Comparison of ENCODE assay signal across 16 cellular contexts in the genomic region with DNA sequence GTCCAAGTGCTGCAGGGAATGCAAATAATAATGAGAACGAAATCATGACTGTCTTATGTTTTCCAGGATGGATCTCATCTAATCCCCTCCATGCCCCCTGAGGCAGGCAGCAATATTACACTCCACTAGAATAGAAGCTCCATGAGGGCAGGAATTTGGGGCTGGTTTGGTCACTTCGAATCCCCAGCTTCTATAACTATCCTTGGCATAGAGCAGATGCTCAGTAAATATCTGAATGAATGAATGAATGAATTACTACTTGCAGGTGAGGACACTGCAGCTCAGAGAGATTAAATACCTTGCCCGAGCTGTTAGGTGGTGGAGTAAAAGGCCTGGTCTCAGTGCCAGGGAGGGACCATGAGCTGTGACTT. TPM values are rescaled to one million over a fixed set of nuclear protein-coding genes. Genes with fewer than 3 reads are reported as not detected.
DNase-seq lines count a peak whose midpoint lies in the region; TF ChIP-seq lines count a peak whose summit lies in the region.
"Had no signal": no experiment of that assay in that cellular context is flagged by ENCODE, and none has a peak within 500 bp of the region (broad histone marks: within the 10 kb centered on the region; RNA-seq: fewer than 3 reads in every experiment).

No MANE protein-coding gene starts in this region.

- H3K4me3 Mint-ChIP-seq in activated naive CD4-positive, alpha-beta T cell treated with anti-CD3 and anti-CD28 coated beads, Interleukin-2, amount 50 U/mL, for 24 hours = peak overlapping the region; percentile 56
- no peak overlapping the region for H3K4me3 Mint-ChIP-seq in chondrocyte (ENCODE audit: unreplicated experiment)
- H3K4me3 Mint-ChIP-seq: activated B cell treated with CpG ODN at 0.5 μM for 24 hours; IgD-negative memory B cell; natural killer cell treated with Interleukin-12 subunit alpha and Interleukin-12 subunit beta and Interleukin-15 and Interleukin-18, amount 100 ng/mL, for 72 hours had no signal

- no peaks in the 10 kb centered on the region for H3K9me3 Mint-ChIP-seq in activated naive CD4-positive, alpha-beta T cell treated with anti-CD3 and anti-CD28 coated beads, Interleukin-2, amount 50 U/mL, for 24 hours
- no peaks in the 10 kb centered on the region for H3K9me3 Mint-ChIP-seq in chondrocyte (ENCODE audit: low read depth)
- H3K9me3 Mint-ChIP-seq: activated B cell treated with CpG ODN at 0.5 μM for 24 hours; IgD-negative memory B cell; natural killer cell treated with Interleukin-12 subunit alpha and Interleukin-12 subunit beta and Interleukin-15 and Interleukin-18, amount 100 ng/mL, for 72 hours had no signal

- no peaks in the 10 kb centered on the region for H3K9me3 ChIP-seq in KOPT-K1 (ENCODE audit: insufficient read depth, low read length, poor library complexity, severe bottlenecking)
- H3K9me3 ChIP-seq in subcutaneous abdominal adipose tissue (ENCODE audit: control insufficient read depth in 5 of 5, low read length in 5 of 5) = no peaks in the 10 kb centered on the region
- H3K9me3 ChIP-seq: SJCRH30, testis had no signal

- no peaks in the 10 kb centered on the region for H3K36me3 Mint-ChIP-seq in activated naive CD4-positive, alpha-beta T cell treated with anti-CD3 and anti-CD28 coated beads, Interleukin-2, amount 50 U/mL, for 24 hours
- peaks cover 2% of the 10 kb centered on the region for H3K36me3 Mint-ChIP-seq in chondrocyte (ENCODE audit: low read depth)
- H3K36me3 Mint-ChIP-seq: IgD-negative memory B cell; natural killer cell treated with Interleukin-12 subunit alpha and Interleukin-12 subunit beta and Interleukin-15 and Interleukin-18, amount 100 ng/mL, for 72 hours had no signal

- no peak overlapping the region for H3K9ac ChIP-seq in subcutaneous abdominal adipose tissue (ENCODE audit: low read length in 5 of 5)

- H3K27ac Mint-ChIP-seq in activated naive CD4-positive, alpha-beta T cell treated with anti-CD3 and anti-CD28 coated beads, Interleukin-2, amount 50 U/mL, for 24 hours = peak overlapping the region; percentile 86
- H3K27ac Mint-ChIP-seq in chondrocyte (ENCODE audit: unreplicated experiment) = peak overlapping the region; percentile 92
- H3K27ac Mint-ChIP-seq: activated B cell treated with CpG ODN at 0.5 μM for 24 hours; IgD-negative memory B cell; natural killer cell treated with Interleukin-12 subunit alpha and Interleukin-12 subunit beta and Interleukin-15 and Interleukin-18, amount 100 ng/mL, for 72 hours had no signal

- peaks cover 49% of the 10 kb centered on the region for H3K4me1 Mint-ChIP-seq in activated naive CD4-positive, alpha-beta T cell treated with anti-CD3 and anti-CD28 coated beads, Interleukin-2, amount 50 U/mL, for 24 hours
- peaks cover 61% of the 10 kb centered on the region for H3K4me1 Mint-ChIP-seq in chondrocyte (ENCODE audit: low read depth)
- H3K4me1 Mint-ChIP-seq: activated B cell treated with CpG ODN at 0.5 μM for 24 hours had no signal

- H3K4me1 ChIP-seq in subcutaneous abdominal adipose tissue (ENCODE audit: control insufficient read depth in 5 of 5, insufficient read depth in 5 of 5, low read length in 5 of 5) = peaks cover 0 to 15% (median 5%) of the 10 kb centered on the region in 5 donors

- no peak overlapping the region for H3K4me3 ChIP-seq in subcutaneous abdominal adipose tissue (ENCODE audit: low read depth in 1 of 5, low read length in 5 of 5)
- H3K4me3 ChIP-seq: PC-9, SJCRH30, testis had no signal

- no peak for TF ChIP-seq CTCF in chondrocyte (IDR thresholded peaks at IDR 0.05)

- DNase-seq in activated naive CD4-positive, alpha-beta T cell treated with Interleukin-2 at 50 U/mL for 16 hours = no peak
- DNase-seq in chondrocyte (ENCODE audit: low spot score) = no peak
- no peak for DNase-seq in NCI-H69 (lab: John Stamatoyannopoulos, UW)
- DNase-seq in DMS79 (lab: John Stamatoyannopoulos, UW) = no peak
- DNase-seq in islet precursor cell = no peak
- DNase-seq: activated B cell treated with CpG ODN at 0.5 μM for 24 hours, dermis blood vessel endothelial cell, DMS79 treated with DMSO at 0.1 percent for 48 hours, PC-9, SJCRH30, testis had no signal

- H3K27me3 Mint-ChIP-seq in activated naive CD4-positive, alpha-beta T cell treated with anti-CD3 and anti-CD28 coated beads, Interleukin-2, amount 50 U/mL, for 24 hours = no peaks in the 10 kb centered on the region
- no peaks in the 10 kb centered on the region for H3K27me3 Mint-ChIP-seq in chondrocyte (ENCODE audit: low read depth)
- H3K27me3 Mint-ChIP-seq: activated B cell treated with CpG ODN at 0.5 μM for 24 hours; IgD-negative memory B cell; natural killer cell treated with Interleukin-12 subunit alpha and Interleukin-12 subunit beta and Interleukin-15 and Interleukin-18, amount 100 ng/mL, for 72 hours had no signal

- H3K27me3 ChIP-seq in subcutaneous abdominal adipose tissue (ENCODE audit: control insufficient read depth in 5 of 5, insufficient read depth in 4 of 5, low read length in 5 of 5) = no peaks in the 10 kb centered on the region
- H3K27me3 ChIP-seq: SJCRH30, testis had no signal

- H3K27ac ChIP-seq in KOPT-K1 (ENCODE audit: low read depth, low read length, poor library complexity, severe bottlenecking) (peak overlapping the region; percentile 46), subcutaneous abdominal adipose tissue (ENCODE audit: low read depth, low read length) (peak overlapping the region; percentile 37)
- H3K27ac ChIP-seq: PC-9, SJCRH30, testis had no signal

- H3K36me3 ChIP-seq in KOPT-K1 (ENCODE audit: insufficient read depth, low read length) (peaks cover 74% of the 10 kb centered on the region), subcutaneous abdominal adipose tissue (ENCODE audit: control insufficient read depth in 5 of 5, insufficient read depth in 5 of 5, low read length in 5 of 5) (peaks cover 0 to 4% (median 0%) of the 10 kb centered on the region in 5 donors)
- H3K36me3 ChIP-seq: SJCRH30 had no signal

RNA-seq across cellular contexts. Expression of a gene that starts 11.1 kb away (rescaled TPM):
- 36.0 to 71.6 TPM (median 40.2 TPM) in 3 replicates for total RNA-seq in chondrocyte
